1 cellular context compared by ENCODE assay signal in the genomic region with DNA sequence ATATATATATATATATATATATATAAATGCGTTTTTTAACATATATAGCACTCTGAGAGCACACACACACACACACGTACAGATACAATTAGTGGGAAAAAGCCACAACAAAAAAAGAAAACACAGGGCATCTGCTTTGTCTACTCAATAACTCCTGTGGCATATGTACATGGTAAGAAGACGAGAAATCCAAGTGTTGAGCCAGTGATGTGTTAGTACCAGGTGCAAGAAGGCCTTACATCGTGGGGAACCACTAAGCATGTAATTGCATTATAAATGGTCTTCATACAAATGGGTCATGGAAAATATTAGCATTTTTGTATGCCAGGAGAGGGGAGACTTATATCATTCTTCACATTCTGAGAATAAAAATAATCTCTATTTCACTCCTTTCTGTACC.
TF ChIP-seq lines count a peak whose summit lies in the region.

No MANE protein-coding gene starts in this region.

TF ChIP-seq in IMR-90, 13 proteins besides CTCF, POLR2A, EP300 and RAD21 (continued from another document):
- no peak for TF ChIP-seq ELK1 (IDR thresholded peaks at IDR 0.05; ENCODE audit: borderline replicate concordance, low read depth, low read length)
- TF ChIP-seq MAZ (IDR thresholded peaks at IDR 0.05; ENCODE audit: borderline replicate concordance, low read depth, low read length): no peak
- no peak for TF ChIP-seq RCOR1 (IDR thresholded peaks at IDR 0.05; ENCODE audit: insufficient replicate concordance, low read length)
- TF ChIP-seq MXI1 (IDR thresholded peaks at IDR 0.05; ENCODE audit: borderline replicate concordance, low read depth, low read length): no peak
- no peak for TF ChIP-seq MAFK (IDR thresholded peaks at IDR 0.05; ENCODE audit: low read depth, low read length)
- no peak for TF ChIP-seq USF2 (IDR thresholded peaks at IDR 0.05; ENCODE audit: low read depth, low read length)
TF ChIP-seq in IMR-90: peak in this region for 0.
